Comparison of ENCODE assay signal across 8 cellular contexts in genomic region chr3:47360110-47360517, GRCh38. TPM values are rescaled to one million over a fixed set of nuclear protein-coding genes. Genes with fewer than 3 reads are reported as not detected.
DNase-seq lines count a peak whose midpoint lies in the region; ATAC-seq, FAIRE-seq and TF ChIP-seq lines count a peak whose summit lies in the region.
"Not testable (repeated sequence)": the region's sequence is repeated elsewhere in the genome, so short reads cannot be mapped to it uniquely, and the experiment has no call there.

No MANE protein-coding gene starts in this region.

- POLR2A ChIA-PET in CD8-positive, alpha-beta T cell (lab: Charles Lee); GM12878 (lab: Charles Lee): not testable (repeated sequence)

- not testable (repeated sequence) for H3K23ac ChIP-seq in trophoblast cell (ENCODE audit: low read length)

- not testable (repeated sequence) for H3K27ac ChIP-seq in CD8-positive, alpha-beta T cell (ENCODE audit: low read depth, low read length); GM12878 (ENCODE audit: control insufficient read depth, insufficient read depth); foreskin keratinocyte; trophoblast cell (ENCODE audit: low read depth, low read length)

- not testable (repeated sequence) for H3K18ac ChIP-seq in trophoblast cell (ENCODE audit: low read length)

- intact Hi-C loops in CD8-positive, alpha-beta T cell (cut with DNase I, micrococcal nuclease); GM12878 (cut with micrococcal nuclease; ENCODE audit: unreplicated experiment): not testable (repeated sequence)

- H2BK120ac ChIP-seq in trophoblast cell (ENCODE audit: insufficient read depth, low read length, poor library complexity) = not testable (repeated sequence)

- ATAC-seq in CD8-positive, alpha-beta T cell; GM12878: not testable (repeated sequence)
- ATAC-seq in activated T-cell treated with anti-CD3 and anti-CD28 coated beads, Interleukin-2, amount 50 U/mL, for 72 hours (replicated peaks in 1 of 2) = peak; percentile 53 to 70
- ATAC-seq in foreskin keratinocyte = peak; percentile 86
- peak; percentile 21 to 31 for ATAC-seq in stimulated activated naive B cell treated with anti-CD40 and anti-IgM and Interleukin-4, amounts not matched to agents 10 μg/mL and 1 μg/mL and 100 μg/mL, for 72 hours (replicated peaks)

- H3K79me1 ChIP-seq in trophoblast cell (ENCODE audit: low read length) = not testable (repeated sequence)

- TF ChIP-seq EP300 in GM12878 (IDR thresholded peaks at IDR 0.05; ENCODE audit: borderline replicate concordance in 1 of 2, control insufficient read depth in 1 of 2, low read depth in 2 of 2, low read length in 2 of 2) = not testable (repeated sequence)

- H3K9me3 ChIP-seq in CD8-positive, alpha-beta T cell (ENCODE audit: low read length); GM12878 (replicated peaks; ENCODE audit: control insufficient read depth, insufficient read depth, low read length); trophoblast cell (ENCODE audit: insufficient read depth, low read depth, low read length): not testable (repeated sequence)

- H3K4me3 ChIP-seq in CD8-positive, alpha-beta T cell (ENCODE audit: low read depth, low read length); GM12878; trophoblast cell (ENCODE audit: low read depth, low read length): not testable (repeated sequence)

- in situ Hi-C loops in GM12878 (cut with MboI) = not testable (repeated sequence)

- not testable (repeated sequence) for DNase-seq in CD8-positive, alpha-beta T cell; GM12878 (ENCODE audit: low read depth, low spot score); stimulated activated naive B cell treated with anti-CD40 and anti-IgM and Interleukin-4, amounts not matched to agents 10 μg/mL and 1 μg/mL and 100 μg/mL, for 72 hours
- DNase-seq in LoVo (ENCODE audit: low spot score) (peak; percentile 31), foreskin keratinocyte (peak; percentile 71 to 80), trophoblast cell (peak; percentile 76 to 84)
- peak; percentile 57 for DNase-seq in activated CD4-positive, alpha-beta T cell treated with anti-CD3 and anti-CD28 coated beads for 48 hours
- DNase-seq in activated T-cell treated with anti-CD3 and anti-CD28 coated beads, Interleukin-2, amount 50 U/mL, for 72 hours = peak; percentile 38 to 40

- TF ChIP-seq CTCF in CD8-positive, alpha-beta T cell (IDR thresholded peaks at IDR 0.05); GM12878 (IDR thresholded peaks at IDR 0.05 in 2 of 3, conservative IDR thresholded peaks at IDR 0.05 in 1 of 3; ENCODE audit: control insufficient read depth in 2 of 3, extremely low read depth in 1 of 3, insufficient read depth in 1 of 3, low read depth in 3 of 3, low read length in 3 of 3); foreskin keratinocyte (conservative IDR thresholded peaks at IDR 0.05): not testable (repeated sequence)

- H4K12ac ChIP-seq in trophoblast cell (ENCODE audit: low read depth, low read length) = not testable (repeated sequence)

- FAIRE-seq in GM12878 (lab: Jason Lieb, UNC) = not testable (repeated sequence)

- not testable (repeated sequence) for H4K91ac ChIP-seq in trophoblast cell (ENCODE audit: low read depth, low read length)

- RAD21 ChIA-PET in GM12878 (lab: Charles Lee; ENCODE audit: unreplicated experiment) = not testable (repeated sequence)

- H2BK5ac ChIP-seq in trophoblast cell (ENCODE audit: low read depth, low read length, poor library complexity) = not testable (repeated sequence)

- not testable (repeated sequence) for H3K27me3 ChIP-seq in CD8-positive, alpha-beta T cell (ENCODE audit: insufficient read depth, low read length); GM12878 (replicated peaks in 1 of 2; ENCODE audit: control insufficient read depth in 2 of 2, insufficient read depth in 2 of 2, low read length in 1 of 2); foreskin keratinocyte; trophoblast cell (ENCODE audit: insufficient read depth, low read length)

- not testable (repeated sequence) for H4K20me1 ChIP-seq in GM12878 (ENCODE audit: control insufficient read depth, insufficient read depth)

- not testable (repeated sequence) for H3K27me3 Mint-ChIP-seq in CD8-positive, alpha-beta T cell (ENCODE audit: low read depth); activated T-cell treated with anti-CD3 and anti-CD28 coated beads, Interleukin-2, amount 50 U/mL, for 72 hours (ENCODE audit: low read depth); stimulated activated naive B cell treated with anti-CD40 and anti-IgM and Interleukin-4, amounts not matched to agents 10 μg/mL and 1 μg/mL and 100 μg/mL, for 72 hours

- H3K4ac ChIP-seq in trophoblast cell (ENCODE audit: low read depth, low read length) = not testable (repeated sequence)

- H3K79me2 ChIP-seq in GM12878 (ENCODE audit: control insufficient read depth, insufficient read depth, low read length); trophoblast cell (ENCODE audit: control insufficient read depth, insufficient read depth, low read length, poor library complexity): not testable (repeated sequence)

- 69% methylated on average over 4 of the region's 4 CpGs for WGBS in GM12878 (ENCODE audit: insufficient coverage, insufficient replicate concordance, low lambda C conversion rate, missing lambda C conversion rate)
- no CpG with 5 or more reads among the region's 4 CpGs for WGBS in trophoblast cell (ENCODE audit: extremely low coverage, insufficient coverage, insufficient read length)

- H3K4me3 Mint-ChIP-seq in CD8-positive, alpha-beta T cell; activated T-cell treated with anti-CD3 and anti-CD28 coated beads, Interleukin-2, amount 50 U/mL, for 72 hours; stimulated activated naive B cell treated with anti-CD40 and anti-IgM and Interleukin-4, amounts not matched to agents 10 μg/mL and 1 μg/mL and 100 μg/mL, for 72 hours: not testable (repeated sequence)

- peaks cover 10% of the 10 kb centered on the region for H3K4me1 ChIP-seq in CD8-positive, alpha-beta T cell (ENCODE audit: insufficient read depth, low read length)
- not testable (repeated sequence) for H3K4me1 ChIP-seq in GM12878 (ENCODE audit: control insufficient read depth, insufficient read depth, low read length); foreskin keratinocyte; trophoblast cell (ENCODE audit: control insufficient read depth in 1 of 2, insufficient read depth in 2 of 2, low read length in 2 of 2)

- not testable (repeated sequence) for H3K14ac ChIP-seq in trophoblast cell (ENCODE audit: low read length)

- SMC1A ChIA-PET in GM12878 (lab: Charles Lee; ENCODE audit: uncharacterized antibody, unreplicated experiment) = not testable (repeated sequence)

- not testable (repeated sequence) for H3K4me2 ChIP-seq in GM12878 (ENCODE audit: control insufficient read depth, insufficient read depth); trophoblast cell (ENCODE audit: low read length)

- not testable (repeated sequence) for H3K9ac ChIP-seq in GM12878 (ENCODE audit: control insufficient read depth, insufficient read depth, low read length); trophoblast cell (ENCODE audit: low read length)

- not testable (repeated sequence) for TF ChIP-seq RAD21 in GM12878 (IDR thresholded peaks at IDR 0.05; ENCODE audit: insufficient read depth, low read depth, low read length)

- H3K36me3 ChIP-seq in CD8-positive, alpha-beta T cell (ENCODE audit: insufficient read depth, low read length); GM12878 (ENCODE audit: control insufficient read depth in 2 of 2, insufficient read depth in 2 of 2, low read length in 1 of 2); trophoblast cell (ENCODE audit: control insufficient read depth in 1 of 2, insufficient read depth in 2 of 2, low read length in 2 of 2): not testable (repeated sequence)

- H2AK5ac ChIP-seq in trophoblast cell (ENCODE audit: low read length) = not testable (repeated sequence)

- CTCF ChIA-PET in CD8-positive, alpha-beta T cell (lab: Charles Lee) = not testable (repeated sequence)
- CTCF ChIA-PET in GM12878 (lab: Yijun Ruan, JAX) = interaction anchor here (0.6 kb wide), 1 partner anchor 218 kb away, joined by 3 read pairs; no protein-coding TSS in a partner anchor

- H3K4me1 Mint-ChIP-seq in CD8-positive, alpha-beta T cell (ENCODE audit: low read depth) = peaks cover 11% of the 10 kb centered on the region
- peaks cover 12% of the 10 kb centered on the region for H3K4me1 Mint-ChIP-seq in activated T-cell treated with anti-CD3 and anti-CD28 coated beads, Interleukin-2, amount 50 U/mL, for 72 hours (ENCODE audit: low read depth)
- peaks cover 7 to 15% of the 10 kb centered on the region in 2 donors for H3K4me1 Mint-ChIP-seq in stimulated activated naive B cell treated with anti-CD40 and anti-IgM and Interleukin-4, amounts not matched to agents 10 μg/mL and 1 μg/mL and 100 μg/mL, for 72 hours

- H4K8ac ChIP-seq in trophoblast cell (ENCODE audit: low read depth, low read length) = not testable (repeated sequence)

- not testable (repeated sequence) for H2AFZ ChIP-seq in GM12878 (ENCODE audit: control insufficient read depth, low read depth, low read length); trophoblast cell (ENCODE audit: insufficient read depth, low read length, poor library complexity)

- BruUV-seq in GM12878 (replicated peaks; lab: Mats Ljungman, UMichigan) = not testable (repeated sequence)

- H3K36me3 Mint-ChIP-seq in CD8-positive, alpha-beta T cell = peaks cover 13% of the 10 kb centered on the region
- peaks cover 15 to 29% of the 10 kb centered on the region in 2 donors for H3K36me3 Mint-ChIP-seq in activated T-cell treated with anti-CD3 and anti-CD28 coated beads, Interleukin-2, amount 50 U/mL, for 72 hours (ENCODE audit: insufficient read depth in 2 of 2)
- peaks cover 9 to 29% of the 10 kb centered on the region in 2 donors for H3K36me3 Mint-ChIP-seq in stimulated activated naive B cell treated with anti-CD40 and anti-IgM and Interleukin-4, amounts not matched to agents 10 μg/mL and 1 μg/mL and 100 μg/mL, for 72 hours

- not testable (repeated sequence) for TF ChIP-seq POLR2A in GM12878 (IDR thresholded peaks at IDR 0.05; ENCODE audit: low read depth, low read length)

- not testable (repeated sequence) for H2BK12ac ChIP-seq in trophoblast cell (ENCODE audit: low read length)

- H3K9me3 Mint-ChIP-seq in CD8-positive, alpha-beta T cell = peaks cover 14% of the 10 kb centered on the region
- peaks cover 12 to 13% of the 10 kb centered on the region in 2 donors for H3K9me3 Mint-ChIP-seq in activated T-cell treated with anti-CD3 and anti-CD28 coated beads, Interleukin-2, amount 50 U/mL, for 72 hours
- H3K9me3 Mint-ChIP-seq in stimulated activated naive B cell treated with anti-CD40 and anti-IgM and Interleukin-4, amounts not matched to agents 10 μg/mL and 1 μg/mL and 100 μg/mL, for 72 hours = peaks cover 15 to 21% of the 10 kb centered on the region in 2 donors

- peak overlapping the region; percentile 28 for H3K27ac Mint-ChIP-seq in CD8-positive, alpha-beta T cell
- H3K27ac Mint-ChIP-seq in activated T-cell treated with anti-CD3 and anti-CD28 coated beads, Interleukin-2, amount 50 U/mL, for 72 hours = peak overlapping the region; percentile 12
- H3K27ac Mint-ChIP-seq in stimulated activated naive B cell treated with anti-CD40 and anti-IgM and Interleukin-4, amounts not matched to agents 10 μg/mL and 1 μg/mL and 100 μg/mL, for 72 hours = peak overlapping the region; percentile 2

RNA-seq across cellular contexts. Expression of gene PTPN23, which starts 20.7 kb away (rescaled TPM):
- total RNA-seq in CD8-positive, alpha-beta T cell = 10 to 100 TPM; 39.2 to 48.3 TPM
- 10 to 100 TPM; 24.1 to 38.8 TPM for total RNA-seq in activated T-cell treated with anti-CD3 and anti-CD28 coated beads, Interleukin-2, amount 50 U/mL, for 72 hours
- total RNA-seq in GM12878 (2013; cell fraction: nucleolus; rRNA removed) = 22.8 and 24.2 TPM in 2 replicates
- total RNA-seq in GM12878 (2014; rRNA removed) = 4.1 and 4.4 TPM in 2 replicates
- 3.7 and 4.2 TPM in 2 replicates for total RNA-seq in GM12878 (2014; rRNA removed; fragmentation: Illumina TruSeq; extraction: Trizol)
- 25.4 and 28.6 TPM in 2 replicates for total RNA-seq in GM12878 (2021)
- polyA plus RNA-seq in GM12878 (2011; ENCODE audit: low read depth) = 7.1 TPM
- 0.46 and 0.92 TPM in 2 replicates for polyA plus RNA-seq in GM12878 (2011; rRNA removed)
- 1.1 and 1.2 TPM in 2 replicates for polyA plus RNA-seq in GM12878 (2011; cell fraction: cytosol; rRNA removed)
- 14.9 and 23.1 TPM in 2 replicates for polyA plus RNA-seq in GM12878 (2011; cell fraction: nucleus; rRNA removed)
- polyA plus RNA-seq in GM12878 (2012) = 18.7 and 19.9 TPM in 2 replicates
- 2.0 and 4.8 TPM in 2 replicates for polyA plus RNA-seq in GM12878 (2014; fragmentation: Illumina TruSeq; extraction: Trizol)
- under 1 TPM; 0.44 to 0.68 TPM for polyA plus RNA-seq in GM12878 (2014; fragmentation: Nextera tagmentation; extraction: Ambion mirVana)
- 6.9 and 11.9 TPM in 2 replicates for polyA plus RNA-seq in GM12878 (2014; rRNA removed)
- polyA plus RNA-seq in GM12878 (2016; fragmentation: Nextera tagmentation; extraction: Ambion mirVana) = 10 to 100 TPM in 1 of 2 experiments, 1 to 10 TPM in 1; 9.8 to 10.5 TPM
- 3.5 and 9.7 TPM in 2 replicates for polyA minus RNA-seq in GM12878 (2011; rRNA and poly(A)+ RNA removed)
- 5.1 and 5.3 TPM in 2 replicates for polyA minus RNA-seq in GM12878 (2011; cell fraction: cytosol; rRNA and poly(A)+ RNA removed)
- 12.0 and 20.6 TPM in 2 replicates for polyA minus RNA-seq in GM12878 (2011; cell fraction: nucleus; rRNA and poly(A)+ RNA removed)
- total RNA-seq in foreskin keratinocyte = 16.0 and 18.0 TPM in 2 replicates
- 15.4 and 16.5 TPM in 2 replicates for polyA plus RNA-seq in foreskin keratinocyte
- 26.0 and 26.5 TPM in 2 replicates for polyA plus RNA-seq in trophoblast cell (2013)
